In the genomic region with DNA sequence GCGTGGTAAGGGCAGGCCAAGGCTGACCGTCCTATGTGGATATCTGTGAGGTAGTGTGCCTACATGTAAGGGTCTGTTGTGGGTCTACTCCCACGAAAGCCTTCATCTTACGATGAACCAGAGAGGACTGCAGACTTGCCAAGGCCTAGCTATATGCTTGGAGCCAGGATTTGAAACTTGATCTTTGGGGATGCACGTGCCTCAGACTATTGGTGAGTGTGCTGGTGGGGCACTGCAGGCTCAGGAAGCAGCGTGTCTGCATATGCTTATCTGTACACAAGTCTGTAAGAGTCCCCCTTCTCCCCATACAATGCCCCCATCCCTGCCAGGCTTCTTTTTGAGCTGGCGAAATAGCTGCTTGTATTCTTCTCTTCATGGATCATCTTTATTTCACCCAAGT, we compare ENCODE assay signal across 14 cellular contexts. TPM values are rescaled to one million over a fixed set of nuclear protein-coding genes. Genes with fewer than 3 reads are reported as not detected.
A peak's percentile ranks its signal among the peaks of the same experiment; 100 is the strongest.
DNase-seq lines count a peak whose midpoint lies in the region; ATAC-seq and TF ChIP-seq lines count a peak whose summit lies in the region.
"Had no signal": no experiment of that assay in that cellular context is flagged by ENCODE, and none has a peak within 500 bp of the region (broad histone marks: within the 10 kb centered on the region; RNA-seq: fewer than 3 reads in every experiment).

No MANE protein-coding gene starts in this region.

- CTCF ChIA-PET in activated CD8-positive, alpha-beta T cell treated with anti-CD3 and anti-CD28 coated beads for 36 hours (lab: Charles Lee): interaction anchor here (0.8 to 7.8 kb wide), 4 partner anchors 14 to 193 kb away, joined by 3 to 209 read pairs (median 20); partner anchors contain the start of genes LPIN3 and PLCG1

- H3K4me3 Mint-ChIP-seq in activated CD8-positive, alpha-beta T cell treated with anti-CD3 and anti-CD28 coated beads for 36 hours: no peak overlapping the region
- no peak overlapping the region for H3K4me3 Mint-ChIP-seq in immature natural killer cell
- H3K4me3 Mint-ChIP-seq: GM23338 had no signal

- H3K27ac Mint-ChIP-seq in activated CD8-positive, alpha-beta T cell treated with anti-CD3 and anti-CD28 coated beads for 36 hours: peak overlapping the region; percentile 98
- H3K27ac Mint-ChIP-seq in immature natural killer cell: peak overlapping the region; percentile 94 to 99 (median 96)
- H3K27ac Mint-ChIP-seq: GM23338 had no signal

- peaks cover 0 to 9% (median 8%) of the 10 kb centered on the region in 9 donors for H3K36me3 ChIP-seq in heart left ventricle
- H3K36me3 ChIP-seq in right atrium auricular region: peaks cover 6% of the 10 kb centered on the region
- H3K36me3 ChIP-seq in subcutaneous abdominal adipose tissue (ENCODE audit: control insufficient read depth in 5 of 5, insufficient read depth in 5 of 5, low read length in 5 of 5): peaks cover 0 to 9% (median 7%) of the 10 kb centered on the region in 5 donors

- no peak overlapping the region for H3K4me3 ChIP-seq in heart left ventricle
- H3K4me3 ChIP-seq in right atrium auricular region: no peak overlapping the region
- H3K4me3 ChIP-seq in subcutaneous abdominal adipose tissue (ENCODE audit: low read depth in 1 of 5, low read length in 5 of 5): no peak overlapping the region
- H3K4me3 ChIP-seq: GM23338, SK-N-MC, smooth muscle cell, suprapubic skin had no signal

- H3K36me3 Mint-ChIP-seq in activated CD8-positive, alpha-beta T cell treated with anti-CD3 and anti-CD28 coated beads for 36 hours (ENCODE audit: low read depth): peaks cover 74% of the 10 kb centered on the region
- H3K36me3 Mint-ChIP-seq in immature natural killer cell: peaks cover 3 to 10% (median 6%) of the 10 kb centered on the region in 3 donors

- peak overlapping the region in 11 of 12 donors; percentile 34 to 100 (median 68) for H3K27ac ChIP-seq in heart left ventricle
- H3K27ac ChIP-seq in right atrium auricular region: peak overlapping the region in 1 of 2 donors; percentile 44
- H3K27ac ChIP-seq in subcutaneous abdominal adipose tissue (ENCODE audit: low read depth, low read length): peak overlapping the region; percentile 61
- H3K27ac ChIP-seq: SK-N-MC, suprapubic skin had no signal

- H3K27me3 Mint-ChIP-seq in activated CD8-positive, alpha-beta T cell treated with anti-CD3 and anti-CD28 coated beads for 36 hours: no peaks in the 10 kb centered on the region
- H3K27me3 Mint-ChIP-seq in immature natural killer cell (ENCODE audit: low read depth in 3 of 3): peaks cover 8 to 12% (median 8%) of the 10 kb centered on the region in 3 donors

- H3K4me1 ChIP-seq in heart left ventricle: peaks cover 15 to 100% (median 90%) of the 10 kb centered on the region in 12 donors
- peaks cover 0 to 94% of the 10 kb centered on the region in 2 donors for H3K4me1 ChIP-seq in right atrium auricular region
- peaks cover 0 to 93% (median 33%) of the 10 kb centered on the region in 5 donors for H3K4me1 ChIP-seq in subcutaneous abdominal adipose tissue (ENCODE audit: control insufficient read depth in 5 of 5, insufficient read depth in 5 of 5, low read length in 5 of 5)

- no peak overlapping the region for H3K9ac ChIP-seq in subcutaneous abdominal adipose tissue (ENCODE audit: low read length in 5 of 5)

- no peaks in the 10 kb centered on the region for H3K9me3 Mint-ChIP-seq in activated CD8-positive, alpha-beta T cell treated with anti-CD3 and anti-CD28 coated beads for 36 hours
- H3K9me3 Mint-ChIP-seq in immature natural killer cell: no peaks in the 10 kb centered on the region
- H3K9me3 Mint-ChIP-seq: GM23338 had no signal

- WGBS in heart left ventricle, 4 donors: 71 to 83% (median 76%) methylated on average over 6 to 7 of the region's 7 CpGs

- POLR2A ChIA-PET in activated CD8-positive, alpha-beta T cell treated with anti-CD3 and anti-CD28 coated beads for 36 hours (lab: Charles Lee): interaction anchor here (1.0 to 17.5 kb wide), 4 partner anchors 14 to 26 kb away, joined by 4 to 361 read pairs (median 22); partner anchors contain the start of gene PLCG1

- intact Hi-C loops in heart left ventricle (cut with DNase I): no loop called here
- intact Hi-C loops in activated CD8-positive, alpha-beta T cell treated with anti-CD3 and anti-CD28 coated beads for 36 hours (cut with micrococcal nuclease): no loop called here

- no peaks in the 10 kb centered on the region for H3K27me3 ChIP-seq in heart left ventricle
- no peaks in the 10 kb centered on the region for H3K27me3 ChIP-seq in right atrium auricular region
- H3K27me3 ChIP-seq in subcutaneous abdominal adipose tissue (ENCODE audit: control insufficient read depth in 5 of 5, insufficient read depth in 4 of 5, low read length in 5 of 5): no peaks in the 10 kb centered on the region
- H3K27me3 ChIP-seq: suprapubic skin had no signal

- DNase-seq in heart left ventricle (no peak), right atrium auricular region (ENCODE audit: low spot score) (no peak), immature natural killer cell (no peak), LoVo (ENCODE audit: low spot score) (no peak)
- DNase-seq in activated CD8-positive, alpha-beta T cell treated with anti-CD3 and anti-CD28 coated beads for 36 hours: no peak
- DNase-seq in activated CD4-positive, CD25-positive, alpha-beta regulatory T cell (lab: John Stamatoyannopoulos, UW): no peak
- DNase-seq: DMS53, NCI-H1105 treated with DMSO at 0.1 percent for 48 hours had no signal

- no peak for TF ChIP-seq CTCF in heart left ventricle (IDR thresholded peaks at IDR 0.05)
- TF ChIP-seq CTCF in right atrium auricular region (IDR thresholded peaks at IDR 0.05): no peak
- no peak for TF ChIP-seq CTCF in activated CD8-positive, alpha-beta T cell treated with anti-CD3 and anti-CD28 coated beads for 36 hours (IDR thresholded peaks at IDR 0.05)

- H3K4me1 Mint-ChIP-seq in activated CD8-positive, alpha-beta T cell treated with anti-CD3 and anti-CD28 coated beads for 36 hours (ENCODE audit: low read depth): peaks cover 96% of the 10 kb centered on the region
- H3K4me1 Mint-ChIP-seq in immature natural killer cell: peaks cover 93 to 98% of the 10 kb centered on the region in 2 donors

- no peak for TF ChIP-seq POLR2A in heart left ventricle (IDR thresholded peaks at IDR 0.05)

- ATAC-seq in heart left ventricle (no peak), GM18870 (IDR thresholded peaks at IDR 0.05; ENCODE audit: unreplicated experiment) (no peak)
- no peak for ATAC-seq in activated CD8-positive, alpha-beta T cell treated with anti-CD3 and anti-CD28 coated beads for 36 hours

- H3K9me3 ChIP-seq in heart left ventricle: no peaks in the 10 kb centered on the region
- H3K9me3 ChIP-seq in right atrium auricular region: no peaks in the 10 kb centered on the region
- H3K9me3 ChIP-seq in subcutaneous abdominal adipose tissue (ENCODE audit: control insufficient read depth in 5 of 5, low read length in 5 of 5): no peaks in the 10 kb centered on the region
- H3K9me3 ChIP-seq: suprapubic skin had no signal

RNA-seq across cellular contexts. Expression of gene PLCG1, which starts 17.9 kb away (rescaled TPM):
- total RNA-seq in heart left ventricle (10 to 100 TPM; 32.5 to 72.2 (median 55.9) TPM), right atrium auricular region (10 to 100 TPM; 24.1 to 59.5 TPM)
- polyA plus RNA-seq in heart left ventricle (10 to 100 TPM; 37.9 to 44.9 TPM), immature natural killer cell (10 to 100 TPM in 1 of 3 donors, 1 to 10 TPM in 2; 3.2 to 31.4 (median 7.5) TPM)
- 100 to 1,000 TPM; 259 to 260 TPM for total RNA-seq in activated CD8-positive, alpha-beta T cell treated with anti-CD3 and anti-CD28 coated beads for 36 hours
